ENCODE assay signal across 6 cellular contexts in genomic region chr10:70483872-70484271, GRCh38. TPM values are rescaled to one million over a fixed set of nuclear protein-coding genes. Genes with fewer than 3 reads are reported as not detected.
"Had no signal": no experiment of that assay in that cellular context is flagged by ENCODE, and none has a peak within 500 bp of the region (broad histone marks: within the 10 kb centered on the region; RNA-seq: fewer than 3 reads in every experiment).

No MANE protein-coding gene starts in this region.

RNA-seq across cellular contexts. Expression of gene PALD1, which starts 5.3 kb away (rescaled TPM):
- total RNA-seq: SJSA1 had no signal

RNA-seq across cellular contexts. Expression of gene NODAL, which starts 42.4 kb away (rescaled TPM):
- total RNA-seq: activated CD8-positive, alpha-beta T cell treated with anti-CD3 and anti-CD28 coated beads, Interleukin-2, amount 10 ng/mL, durations not matched to agents 7 days and 5 days; activated naive CD8-positive, alpha-beta T cell treated with anti-CD3 and anti-CD28 coated beads, Interleukin-2, amount 10 ng/mL, durations not matched to agents 7 days and 5 days; adrenal gland; IMR-90; PC-3; SJSA1 had no signal
- polyA plus RNA-seq: adrenal gland, IMR-90 had no signal
